In the genomic region with DNA sequence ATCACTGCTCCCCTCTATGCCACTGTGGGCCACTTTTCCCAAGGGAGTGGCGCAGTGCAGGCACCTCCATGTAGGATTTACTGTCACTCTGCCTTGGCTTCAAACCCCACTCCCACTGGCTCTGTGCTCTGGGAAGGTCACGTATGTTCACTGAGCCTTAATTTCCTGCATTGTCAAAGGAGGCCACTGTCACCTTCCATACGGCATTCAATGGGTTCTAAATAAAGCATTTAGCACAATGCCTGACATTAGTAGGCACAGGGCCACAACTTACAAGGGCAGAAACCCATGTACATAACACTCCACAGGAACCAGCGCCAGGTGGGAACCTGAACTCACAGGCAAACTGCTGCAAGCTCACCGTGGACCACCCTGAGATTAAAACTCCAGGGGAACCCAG, we compare ENCODE assay signal across 13 cellular contexts.
DNase-seq lines count a peak whose midpoint lies in the region; ATAC-seq and TF ChIP-seq lines count a peak whose summit lies in the region.
"Had no signal": no experiment of that assay in that cellular context is flagged by ENCODE, and none has a peak within 500 bp of the region (broad histone marks: within the 10 kb centered on the region; RNA-seq: fewer than 3 reads in every experiment).

No MANE protein-coding gene starts in this region.

- no peak overlapping the region for H3K4me3 Mint-ChIP-seq in activated CD4-positive, alpha-beta memory T cell treated with anti-CD3 and anti-CD28 coated beads for 36 hours
- H3K4me3 Mint-ChIP-seq in activated CD4-positive, alpha-beta memory T cell treated with anti-CD3 and anti-CD28 coated beads, Interleukin-2, amount 10 ng/mL, durations not matched to agents 7 days and 5 days: no peak overlapping the region
- H3K4me3 Mint-ChIP-seq in endodermal cell: no peak overlapping the region
- H3K4me3 Mint-ChIP-seq: CD8-positive, alpha-beta memory T cell had no signal

- H3K4me1 ChIP-seq in heart left ventricle (peaks cover 0 to 6% (median 0%) of the 10 kb centered on the region in 12 donors), left ventricle myocardium inferior (peaks cover 14% of the 10 kb centered on the region), endodermal cell (ENCODE audit: control insufficient read depth, insufficient read depth, low read length) (no peaks in the 10 kb centered on the region)
- H3K4me1 ChIP-seq: Caco-2 had no signal

- H3K9me3 ChIP-seq in heart left ventricle (peaks cover 0 to 43% (median 14%) of the 10 kb centered on the region in 12 donors), left ventricle myocardium inferior (replicated peaks) (peaks cover 44% of the 10 kb centered on the region), endodermal cell (ENCODE audit: control insufficient read depth, low read length) (peaks cover 12% of the 10 kb centered on the region)

- no peak for TF ChIP-seq POLR2A in heart left ventricle (IDR thresholded peaks at IDR 0.05)

- POLR2A ChIA-PET in activated CD4-positive, alpha-beta memory T cell treated with anti-CD3 and anti-CD28 coated beads for 36 hours (lab: Charles Lee): no interaction called here
- POLR2A ChIA-PET in activated CD4-positive, alpha-beta memory T cell treated with anti-CD3 and anti-CD28 coated beads, Interleukin-2, amount 10 ng/mL, durations not matched to agents 7 days and 5 days (lab: Charles Lee): no interaction called here

- no peaks in the 10 kb centered on the region for H3K27me3 Mint-ChIP-seq in activated CD4-positive, alpha-beta memory T cell treated with anti-CD3 and anti-CD28 coated beads for 36 hours
- H3K27me3 Mint-ChIP-seq in activated CD4-positive, alpha-beta memory T cell treated with anti-CD3 and anti-CD28 coated beads, Interleukin-2, amount 10 ng/mL, durations not matched to agents 7 days and 5 days: peaks cover 8% of the 10 kb centered on the region
- peaks cover 5% of the 10 kb centered on the region for H3K27me3 Mint-ChIP-seq in endodermal cell (ENCODE audit: insufficient read depth)

- no peak overlapping the region for H3K27ac Mint-ChIP-seq in activated CD4-positive, alpha-beta memory T cell treated with anti-CD3 and anti-CD28 coated beads for 36 hours
- H3K27ac Mint-ChIP-seq in activated CD4-positive, alpha-beta memory T cell treated with anti-CD3 and anti-CD28 coated beads, Interleukin-2, amount 10 ng/mL, durations not matched to agents 7 days and 5 days: no peak overlapping the region
- no peak overlapping the region for H3K27ac Mint-ChIP-seq in endodermal cell

- H3K4me3 ChIP-seq in heart left ventricle (no peak overlapping the region), left ventricle myocardium inferior (no peak overlapping the region), endodermal cell (ENCODE audit: low read length) (no peak overlapping the region)

- CTCF ChIA-PET in activated CD4-positive, alpha-beta memory T cell treated with anti-CD3 and anti-CD28 coated beads for 36 hours (lab: Charles Lee): no interaction called here
- CTCF ChIA-PET in activated CD4-positive, alpha-beta memory T cell treated with anti-CD3 and anti-CD28 coated beads, Interleukin-2, amount 10 ng/mL, durations not matched to agents 7 days and 5 days (lab: Charles Lee): interaction anchor here (0.9 kb wide), 1 partner anchor 83 kb away, joined by 4 read pairs; no protein-coding TSS in a partner anchor

- ATAC-seq in heart left ventricle (peak; percentile 32 to 71 (median 64)), sciatic nerve (peak; percentile 10)
- ATAC-seq: HCT116 had no signal

- peak; percentile 6 for DNase-seq in activated CD4-positive, alpha-beta memory T cell treated with anti-CD3 and anti-CD28 coated beads for 36 hours
- no peak for DNase-seq in activated CD4-positive, alpha-beta memory T cell treated with anti-CD3 and anti-CD28 coated beads, Interleukin-2, amount 10 ng/mL, durations not matched to agents 7 days and 5 days
- DNase-seq in heart left ventricle (no peak), left ventricle myocardium inferior (no peak), endodermal cell (peak; percentile 30), sciatic nerve (ENCODE audit: low spot score) (no peak), NCI-H1436 (lab: John Stamatoyannopoulos, UW) (no peak), NCI-H128 (lab: John Stamatoyannopoulos, UW; ENCODE audit: unreplicated experiment) (no peak)
- DNase-seq: Caco-2; CD8-positive, alpha-beta memory T cell; GF-D8 had no signal

- 45 to 65% (median 56%) methylated on average over 5 of the region's 5 CpGs for WGBS in heart left ventricle, 4 donors
- 79 to 92% methylated on average over 2 to 5 of the region's 5 CpGs for WGBS in endodermal cell (ENCODE audit: insufficient coverage in 1 of 2, insufficient read length in 1 of 2), 2 experiments

- H3K9me3 Mint-ChIP-seq in activated CD4-positive, alpha-beta memory T cell treated with anti-CD3 and anti-CD28 coated beads for 36 hours: peaks cover 14% of the 10 kb centered on the region
- peaks cover 16% of the 10 kb centered on the region for H3K9me3 Mint-ChIP-seq in activated CD4-positive, alpha-beta memory T cell treated with anti-CD3 and anti-CD28 coated beads, Interleukin-2, amount 10 ng/mL, durations not matched to agents 7 days and 5 days
- peaks cover 12% of the 10 kb centered on the region for H3K9me3 Mint-ChIP-seq in endodermal cell

- H3K36me3 ChIP-seq in heart left ventricle (no peaks in the 10 kb centered on the region), left ventricle myocardium inferior (no peaks in the 10 kb centered on the region), endodermal cell (ENCODE audit: control insufficient read depth, insufficient read depth, low read length) (no peaks in the 10 kb centered on the region)

- no peak overlapping the region for H3K9ac ChIP-seq in endodermal cell (ENCODE audit: extremely low read depth, low read length, poor library complexity, severe bottlenecking)

- H3K36me3 Mint-ChIP-seq in activated CD4-positive, alpha-beta memory T cell treated with anti-CD3 and anti-CD28 coated beads for 36 hours: peaks cover 3% of the 10 kb centered on the region
- no peaks in the 10 kb centered on the region for H3K36me3 Mint-ChIP-seq in activated CD4-positive, alpha-beta memory T cell treated with anti-CD3 and anti-CD28 coated beads, Interleukin-2, amount 10 ng/mL, durations not matched to agents 7 days and 5 days (ENCODE audit: low read depth)
- no peaks in the 10 kb centered on the region for H3K36me3 Mint-ChIP-seq in endodermal cell (ENCODE audit: low read depth)

- H3K27ac ChIP-seq in heart left ventricle (no peak overlapping the region), left ventricle myocardium inferior (replicated peaks) (no peak overlapping the region), endodermal cell (ENCODE audit: low read depth, low read length) (no peak overlapping the region)
- H3K27ac ChIP-seq: 22Rv1 had no signal

- H3K27me3 ChIP-seq in heart left ventricle: no peaks in the 10 kb centered on the region
- no peaks in the 10 kb centered on the region for H3K27me3 ChIP-seq in left ventricle myocardium inferior (ENCODE audit: low read depth)
- no peaks in the 10 kb centered on the region for H3K27me3 ChIP-seq in endodermal cell (ENCODE audit: control insufficient read depth, insufficient read depth, low read length, poor library complexity, severe bottlenecking)

- TF ChIP-seq CTCF in heart left ventricle (IDR thresholded peaks at IDR 0.05) (no peak), left ventricle myocardium inferior (IDR thresholded peaks at IDR 0.05; ENCODE audit: borderline replicate concordance) (no peak), endodermal cell (conservative IDR thresholded peaks at IDR 0.05) (no peak)

- intact Hi-C loops in activated CD4-positive, alpha-beta memory T cell treated with anti-CD3 and anti-CD28 coated beads for 36 hours (cut with micrococcal nuclease): no loop called here
- intact Hi-C loops in heart left ventricle (cut with DNase I) (no loop called here), left ventricle myocardium inferior (cut with micrococcal nuclease) (no loop called here), sciatic nerve (cut with DNase I) (no loop called here)

- no peaks in the 10 kb centered on the region for H3K4me1 Mint-ChIP-seq in activated CD4-positive, alpha-beta memory T cell treated with anti-CD3 and anti-CD28 coated beads for 36 hours (ENCODE audit: low read depth)
- H3K4me1 Mint-ChIP-seq in activated CD4-positive, alpha-beta memory T cell treated with anti-CD3 and anti-CD28 coated beads, Interleukin-2, amount 10 ng/mL, durations not matched to agents 7 days and 5 days: no peaks in the 10 kb centered on the region
- H3K4me1 Mint-ChIP-seq in endodermal cell: peaks cover 3% of the 10 kb centered on the region

Comparison
In these comparisons a context has a peak if more than half of its experiments do, and no peak if none do; other contexts are left out.
1. DNase-seq: peak in activated CD4-positive, alpha-beta memory T cell treated with anti-CD3 and anti-CD28 coated beads for 36 hours (single experiment) and endodermal cell (single experiment); none in activated CD4-positive, alpha-beta memory T cell treated with anti-CD3 and anti-CD28 coated beads, Interleukin-2, amount 10 ng/mL, durations not matched to agents 7 days and 5 days (single experiment), heart left ventricle (0 of 5), left ventricle myocardium inferior (single experiment), sciatic nerve (single experiment), NCI-H1436 (single experiment) and NCI-H128 (single experiment).